In the genomic region with DNA sequence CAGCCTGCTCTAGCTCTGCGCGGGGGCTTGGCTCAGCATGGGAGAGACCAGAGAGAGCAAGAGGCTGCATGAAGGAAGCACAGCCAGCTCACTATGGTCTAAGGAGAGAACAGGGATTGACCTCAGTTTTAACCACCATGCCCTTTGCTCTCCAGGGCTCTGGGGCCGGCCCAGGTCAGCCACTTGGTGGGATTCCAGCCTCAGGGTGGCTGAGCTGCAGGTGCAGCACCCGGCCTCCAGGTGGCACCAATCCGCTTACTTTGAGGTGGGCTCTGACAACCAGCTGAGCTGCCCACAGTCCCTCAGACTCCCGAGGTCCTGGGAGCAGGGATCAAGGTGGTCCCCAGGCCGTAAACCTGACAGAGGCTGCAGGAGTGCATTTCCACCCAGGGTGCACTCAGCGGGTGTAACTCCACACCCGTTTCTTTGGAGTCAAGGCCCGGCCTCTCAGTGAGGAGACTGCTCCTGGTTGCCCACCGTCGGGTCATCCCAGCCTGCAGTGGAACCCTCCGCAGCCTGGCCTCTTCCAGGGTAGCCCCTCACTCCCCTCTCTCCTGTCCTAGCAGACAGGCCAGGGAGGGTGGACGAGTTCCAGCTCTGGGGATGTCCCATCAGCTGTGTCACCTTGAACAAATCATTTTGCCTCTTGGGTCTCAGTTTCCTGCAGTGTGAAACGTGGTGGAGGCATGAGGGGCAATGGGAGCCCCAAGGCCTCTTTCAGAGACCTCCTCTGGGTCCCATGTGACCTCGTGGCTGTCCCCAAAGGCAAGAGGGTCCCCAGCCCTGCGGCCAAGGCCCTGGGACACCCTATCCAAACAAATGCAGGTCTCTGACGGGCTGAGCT, we compare ENCODE assay signal across 9 cellular contexts. TPM values are rescaled to one million over a fixed set of nuclear protein-coding genes. Genes with fewer than 3 reads are reported as not detected.
A peak's percentile ranks its signal among the peaks of the same experiment; 100 is the strongest.
DNase-seq lines count a peak whose midpoint lies in the region; ATAC-seq, FAIRE-seq and TF ChIP-seq lines count a peak whose summit lies in the region.
"Had no signal": no experiment of that assay in that cellular context is flagged by ENCODE, and none has a peak within 500 bp of the region (broad histone marks: within the 10 kb centered on the region; RNA-seq: fewer than 3 reads in every experiment).

No MANE protein-coding gene starts in this region.

- H2AFZ ChIP-seq in hepatocyte = no peak overlapping the region

- H3K36me3 ChIP-seq in DOHH2 (ENCODE audit: control insufficient read depth, low read length) (no peaks in the 10 kb centered on the region), adipocyte (ENCODE audit: control insufficient read depth, insufficient read depth, low read length, severe bottlenecking) (no peaks in the 10 kb centered on the region), hepatocyte (replicated peaks; ENCODE audit: insufficient read depth, low read depth) (no peaks in the 10 kb centered on the region), small intestine (ENCODE audit: control insufficient read depth in 2 of 2, insufficient read depth in 2 of 2, low read length in 2 of 2) (no peaks in the 10 kb centered on the region)

- no peak overlapping the region for H3K9ac ChIP-seq in adipocyte (ENCODE audit: low read length)

- TF ChIP-seq CTCF in DOHH2 (IDR thresholded peaks at IDR 0.05; ENCODE audit: low read depth, low read length, poor library complexity, severe bottlenecking) (peak; percentile 84), hepatocyte (IDR thresholded peaks at IDR 0.05; ENCODE audit: poor library complexity) (peak; percentile 76)

- 39% methylated on average over 18 of the region's 18 CpGs for WGBS in hepatocyte (ENCODE audit: low lambda C conversion rate, missing lambda C conversion rate)
- 19 to 30% (median 22%) methylated on average over 18 of the region's 18 CpGs for WGBS in small intestine, 3 donors

- H3F3A ChIP-seq in DOHH2 (ENCODE audit: control insufficient read depth, insufficient read depth) = no peaks in the 10 kb centered on the region

- no peaks in the 10 kb centered on the region for H3K79me2 ChIP-seq in DOHH2 (ENCODE audit: control insufficient read depth, low read length)
- no peaks in the 10 kb centered on the region for H3K79me2 ChIP-seq in hepatocyte

- H3K4me1 ChIP-seq in DOHH2 (ENCODE audit: control insufficient read depth, low read length) = peaks cover 31% of the 10 kb centered on the region
- no peaks in the 10 kb centered on the region for H3K4me1 ChIP-seq in adipocyte (ENCODE audit: control insufficient read depth, insufficient read depth, low read length)
- H3K4me1 ChIP-seq in hepatocyte (ENCODE audit: insufficient read depth) = peaks cover 22% of the 10 kb centered on the region
- peaks cover 0 to 2% of the 10 kb centered on the region in 2 donors for H3K4me1 ChIP-seq in small intestine (ENCODE audit: control insufficient read depth in 2 of 2, insufficient read depth in 1 of 2, low read depth in 1 of 2, low read length in 1 of 2)

- no peaks in the 10 kb centered on the region for H3K9me3 ChIP-seq in DOHH2 (ENCODE audit: control insufficient read depth, insufficient read depth, low read length)
- H3K9me3 ChIP-seq in adipocyte (ENCODE audit: control insufficient read depth, low read length) = no peaks in the 10 kb centered on the region
- no peaks in the 10 kb centered on the region for H3K9me3 ChIP-seq in hepatocyte (ENCODE audit: low read depth)
- no peaks in the 10 kb centered on the region for H3K9me3 ChIP-seq in small intestine (ENCODE audit: control insufficient read depth, low read depth)

- no peak for FAIRE-seq in HTR-8/SVneo (lab: Jason Lieb, UNC)
- FAIRE-seq in small intestine (lab: Jason Lieb, UNC) = no peak

- H3K9me2 ChIP-seq in DOHH2 (replicated peaks; ENCODE audit: control insufficient read depth, low read length) (no peaks in the 10 kb centered on the region), hepatocyte (replicated peaks; ENCODE audit: insufficient read depth) (no peaks in the 10 kb centered on the region)

- H3K27ac ChIP-seq in DOHH2 (ENCODE audit: low read depth, low read length) (no peak overlapping the region), hepatocyte (no peak overlapping the region), small intestine (ENCODE audit: low read depth in 1 of 2, low read length in 1 of 2) (no peak overlapping the region)
- H3K27ac ChIP-seq: epithelial cell of prostate had no signal

- no peaks in the 10 kb centered on the region for H4K20me1 ChIP-seq in DOHH2 (ENCODE audit: control insufficient read depth, insufficient read depth, low read depth, low read length)
- no peaks in the 10 kb centered on the region for H4K20me1 ChIP-seq in hepatocyte (ENCODE audit: insufficient read depth, poor library complexity, severe bottlenecking)

- DNase-seq in HTR-8/SVneo (ENCODE audit: insufficient read length, low spot score) (peak; percentile 76), SW480 (ENCODE audit: low spot score) (peak; percentile 54), adipocyte (ENCODE audit: low read depth) (peak; percentile 78), hepatocyte (ENCODE audit: low spot score) (peak; percentile 78), small intestine (peak; percentile 46)

- ATAC-seq in GM18519 (IDR thresholded peaks at IDR 0.05; ENCODE audit: low FRiP score, unreplicated experiment) (no peak), HG02623 (IDR thresholded peaks at IDR 0.05; ENCODE audit: unreplicated experiment) (no peak)

- H3K4me3 ChIP-seq in DOHH2 (ENCODE audit: low read length) (peak overlapping the region; percentile 56), adipocyte (ENCODE audit: low read length) (no peak overlapping the region), hepatocyte (peak overlapping the region; percentile 33), small intestine (ENCODE audit: low read depth in 1 of 2, low read length in 2 of 2) (no peak overlapping the region)

- H3K4me2 ChIP-seq in DOHH2 (ENCODE audit: low read length) = peak overlapping the region; percentile 58
- peak overlapping the region; percentile 88 for H3K4me2 ChIP-seq in hepatocyte

- peaks cover 20% of the 10 kb centered on the region for H3K27me3 ChIP-seq in DOHH2 (ENCODE audit: control insufficient read depth, low read length)
- H3K27me3 ChIP-seq in adipocyte (replicated peaks; ENCODE audit: control insufficient read depth, insufficient read depth, low read length) = peaks cover 60% of the 10 kb centered on the region
- peaks cover 32% of the 10 kb centered on the region for H3K27me3 ChIP-seq in hepatocyte
- peaks cover 0 to 3% of the 10 kb centered on the region in 2 donors for H3K27me3 ChIP-seq in small intestine (ENCODE audit: control insufficient read depth in 2 of 2, insufficient read depth in 2 of 2, low read length in 2 of 2)

RNA-seq across cellular contexts. Expression of a gene that starts 0.6 kb away (rescaled TPM):
- 0.32 and 0.80 TPM in 2 replicates for total RNA-seq in hepatocyte
- polyA plus RNA-seq in hepatocyte = 1.1 and 1.5 TPM in 2 replicates
- 1 to 10 TPM in 1 of 3 donors, under 1 TPM in 1, not detected in 1; 0.27 to 1.0 TPM for polyA plus RNA-seq in small intestine

RNA-seq across cellular contexts. Expression of a gene that starts 32.6 kb away (rescaled TPM):
- not detected in 2 replicates for total RNA-seq in hepatocyte
- polyA plus RNA-seq in hepatocyte = 0.35 and 0.41 TPM in 2 replicates
- polyA plus RNA-seq in small intestine = 1 to 10 TPM; 1.9 to 8.9 (median 2.5) TPM

RNA-seq across cellular contexts. Expression of a gene that starts 48.5 kb away (rescaled TPM):
- 28.9 and 32.7 TPM in 2 replicates for total RNA-seq in hepatocyte
- 56.0 and 65.9 TPM in 2 replicates for polyA plus RNA-seq in hepatocyte
- polyA plus RNA-seq in small intestine = 10 to 100 TPM; 17.4 to 23.0 (median 22.2) TPM

Comparison
In these comparisons a context has a peak if more than half of its experiments do, and no peak if none do; other contexts are left out.
1. H3K4me3 ChIP-seq: peak in DOHH2 (single experiment) and hepatocyte (single experiment); none in adipocyte (single experiment) and small intestine (0 of 2).
2. Peak in every context shown above with its lines, with median percentiles within 50 percentile points of each other: DNase-seq.